In the genomic region with DNA sequence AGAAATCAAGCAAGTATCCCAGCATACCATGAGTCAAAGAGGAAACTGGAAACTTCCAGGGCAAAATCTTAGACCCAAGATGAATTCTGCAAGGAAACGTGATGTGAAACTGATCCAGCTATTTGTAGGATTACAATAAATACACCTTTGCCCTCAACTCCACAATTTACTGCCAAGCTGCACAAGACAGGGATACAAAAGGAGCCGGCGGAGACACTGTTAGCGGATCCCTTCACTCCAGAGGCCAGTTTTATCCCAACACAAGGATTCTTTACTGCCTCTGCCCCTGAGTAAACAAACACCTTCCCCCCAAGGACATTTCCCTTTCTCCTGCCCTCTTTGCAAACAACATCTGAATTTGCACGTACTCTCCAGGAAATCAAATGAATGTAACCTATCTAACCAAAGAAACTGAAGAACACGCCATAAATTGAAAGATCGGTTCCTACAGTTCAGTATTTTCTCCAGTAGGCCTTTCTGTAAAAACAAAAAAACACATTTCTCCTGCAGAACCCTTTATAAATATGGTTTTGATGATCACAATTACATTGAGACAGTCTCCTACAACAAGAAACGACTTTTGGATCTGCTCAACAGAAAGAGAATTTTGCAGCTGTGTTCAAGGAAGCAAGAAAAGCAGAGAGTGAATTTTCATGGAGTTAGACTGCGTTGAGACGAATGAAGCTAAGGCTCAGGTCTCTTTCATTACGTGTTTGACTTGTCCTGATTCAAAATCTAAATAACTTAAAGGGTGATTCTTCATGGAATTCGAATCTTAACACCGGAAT, we compare ENCODE assay signal across 1 cellular context.
TF ChIP-seq lines count a peak whose summit lies in the region.

No MANE protein-coding gene starts in this region.

TF ChIP-seq in endothelial cell of umbilical vein, 7 proteins besides CTCF, POLR2A, EP300 and RAD21 (continued from another document):
- no peak for TF ChIP-seq EZH2 (IDR thresholded peaks at IDR 0.05; ENCODE audit: borderline replicate concordance, low read depth, low read length, severe bottlenecking)
- TF ChIP-seq FOS (IDR thresholded peaks at IDR 0.05; ENCODE audit: borderline replicate concordance, insufficient read depth, low read length) = peak; percentile 10
